Comparison of ENCODE assay signal across 1 cellular context in the genomic region with DNA sequence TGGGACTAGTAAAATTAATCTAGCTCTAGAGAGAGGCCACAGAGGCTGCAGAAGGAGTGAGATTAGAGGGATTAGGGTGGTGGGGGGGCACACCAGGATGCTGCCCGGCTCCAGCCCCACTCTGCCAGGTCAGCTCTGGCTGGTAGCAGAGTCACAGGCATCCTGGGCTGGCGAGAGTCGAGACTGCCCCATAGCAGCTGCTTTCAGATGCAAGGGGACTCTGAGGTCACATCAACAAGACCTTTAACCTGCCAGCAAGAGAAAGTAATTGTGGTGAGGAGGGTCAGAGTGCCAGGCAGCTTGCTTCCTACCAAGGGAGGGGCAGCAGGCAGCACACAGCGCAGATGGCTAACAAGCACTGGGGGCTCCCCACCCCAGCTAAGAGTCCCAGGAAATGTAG.
TF ChIP-seq lines count a peak whose summit lies in the region.

No MANE protein-coding gene starts in this region.

TF ChIP-seq in HepG2, 621 proteins besides CTCF, POLR2A, EP300 and RAD21 (continued from another document):
- TF ChIP-seq, protein P1, sequence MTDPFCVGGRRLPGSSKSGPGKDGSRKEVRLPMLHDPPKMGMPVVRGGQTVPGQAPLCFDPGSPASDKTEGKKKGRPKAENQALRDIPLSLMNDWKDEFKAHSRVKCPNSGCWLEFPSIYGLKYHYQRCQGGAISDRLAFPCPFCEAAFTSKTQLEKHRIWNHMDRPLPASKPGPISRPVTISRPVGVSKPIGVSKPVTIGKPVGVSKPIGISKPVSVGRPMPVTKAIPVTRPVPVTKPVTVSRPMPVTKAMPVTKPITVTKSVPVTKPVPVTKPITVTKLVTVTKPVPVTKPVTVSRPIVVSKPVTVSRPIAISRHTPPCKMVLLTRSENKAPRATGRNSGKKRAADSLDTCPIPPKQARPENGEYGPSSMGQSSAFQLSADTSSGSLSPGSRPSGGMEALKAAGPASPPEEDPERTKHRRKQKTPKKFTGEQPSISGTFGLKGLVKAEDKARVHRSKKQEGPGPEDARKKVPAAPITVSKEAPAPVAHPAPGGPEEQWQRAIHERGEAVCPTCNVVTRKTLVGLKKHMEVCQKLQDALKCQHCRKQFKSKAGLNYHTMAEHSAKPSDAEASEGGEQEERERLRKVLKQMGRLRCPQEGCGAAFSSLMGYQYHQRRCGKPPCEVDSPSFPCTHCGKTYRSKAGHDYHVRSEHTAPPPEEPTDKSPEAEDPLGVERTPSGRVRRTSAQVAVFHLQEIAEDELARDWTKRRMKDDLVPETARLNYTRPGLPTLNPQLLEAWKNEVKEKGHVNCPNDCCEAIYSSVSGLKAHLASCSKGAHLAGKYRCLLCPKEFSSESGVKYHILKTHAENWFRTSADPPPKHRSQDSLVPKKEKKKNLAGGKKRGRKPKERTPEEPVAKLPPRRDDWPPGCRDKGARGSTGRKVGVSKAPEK (CRISPR knock-in tag; IDR thresholded peaks at IDR 0.05; ENCODE audit: borderline replicate concordance): no peak
- TF ChIP-seq CAMTA2 (CRISPR knock-in tag; IDR thresholded peaks at IDR 0.05; ENCODE audit: borderline replicate concordance) (no peak), BRCA1 (CRISPR knock-in tag; IDR thresholded peaks at IDR 0.05) (no peak), ZNF550 (CRISPR knock-in tag; IDR thresholded peaks at IDR 0.05; ENCODE audit: borderline replicate concordance) (no peak)
- TF ChIP-seq, protein P2, sequence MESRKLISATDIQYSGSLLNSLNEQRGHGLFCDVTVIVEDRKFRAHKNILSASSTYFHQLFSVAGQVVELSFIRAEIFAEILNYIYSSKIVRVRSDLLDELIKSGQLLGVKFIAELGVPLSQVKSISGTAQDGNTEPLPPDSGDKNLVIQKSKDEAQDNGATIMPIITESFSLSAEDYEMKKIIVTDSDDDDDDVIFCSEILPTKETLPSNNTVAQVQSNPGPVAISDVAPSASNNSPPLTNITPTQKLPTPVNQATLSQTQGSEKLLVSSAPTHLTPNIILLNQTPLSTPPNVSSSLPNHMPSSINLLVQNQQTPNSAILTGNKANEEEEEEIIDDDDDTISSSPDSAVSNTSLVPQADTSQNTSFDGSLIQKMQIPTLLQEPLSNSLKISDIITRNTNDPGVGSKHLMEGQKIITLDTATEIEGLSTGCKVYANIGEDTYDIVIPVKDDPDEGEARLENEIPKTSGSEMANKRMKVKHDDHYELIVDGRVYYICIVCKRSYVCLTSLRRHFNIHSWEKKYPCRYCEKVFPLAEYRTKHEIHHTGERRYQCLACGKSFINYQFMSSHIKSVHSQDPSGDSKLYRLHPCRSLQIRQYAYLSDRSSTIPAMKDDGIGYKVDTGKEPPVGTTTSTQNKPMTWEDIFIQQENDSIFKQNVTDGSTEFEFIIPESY (CRISPR knock-in tag; IDR thresholded peaks at IDR 0.05): no peak
- TF ChIP-seq, protein P3, sequence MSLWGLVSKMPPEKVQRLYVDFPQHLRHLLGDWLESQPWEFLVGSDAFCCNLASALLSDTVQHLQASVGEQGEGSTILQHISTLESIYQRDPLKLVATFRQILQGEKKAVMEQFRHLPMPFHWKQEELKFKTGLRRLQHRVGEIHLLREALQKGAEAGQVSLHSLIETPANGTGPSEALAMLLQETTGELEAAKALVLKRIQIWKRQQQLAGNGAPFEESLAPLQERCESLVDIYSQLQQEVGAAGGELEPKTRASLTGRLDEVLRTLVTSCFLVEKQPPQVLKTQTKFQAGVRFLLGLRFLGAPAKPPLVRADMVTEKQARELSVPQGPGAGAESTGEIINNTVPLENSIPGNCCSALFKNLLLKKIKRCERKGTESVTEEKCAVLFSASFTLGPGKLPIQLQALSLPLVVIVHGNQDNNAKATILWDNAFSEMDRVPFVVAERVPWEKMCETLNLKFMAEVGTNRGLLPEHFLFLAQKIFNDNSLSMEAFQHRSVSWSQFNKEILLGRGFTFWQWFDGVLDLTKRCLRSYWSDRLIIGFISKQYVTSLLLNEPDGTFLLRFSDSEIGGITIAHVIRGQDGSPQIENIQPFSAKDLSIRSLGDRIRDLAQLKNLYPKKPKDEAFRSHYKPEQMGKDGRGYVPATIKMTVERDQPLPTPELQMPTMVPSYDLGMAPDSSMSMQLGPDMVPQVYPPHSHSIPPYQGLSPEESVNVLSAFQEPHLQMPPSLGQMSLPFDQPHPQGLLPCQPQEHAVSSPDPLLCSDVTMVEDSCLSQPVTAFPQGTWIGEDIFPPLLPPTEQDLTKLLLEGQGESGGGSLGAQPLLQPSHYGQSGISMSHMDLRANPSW (CRISPR knock-in tag; IDR thresholded peaks at IDR 0.05; ENCODE audit: borderline replicate concordance): no peak
